In the genomic region with DNA sequence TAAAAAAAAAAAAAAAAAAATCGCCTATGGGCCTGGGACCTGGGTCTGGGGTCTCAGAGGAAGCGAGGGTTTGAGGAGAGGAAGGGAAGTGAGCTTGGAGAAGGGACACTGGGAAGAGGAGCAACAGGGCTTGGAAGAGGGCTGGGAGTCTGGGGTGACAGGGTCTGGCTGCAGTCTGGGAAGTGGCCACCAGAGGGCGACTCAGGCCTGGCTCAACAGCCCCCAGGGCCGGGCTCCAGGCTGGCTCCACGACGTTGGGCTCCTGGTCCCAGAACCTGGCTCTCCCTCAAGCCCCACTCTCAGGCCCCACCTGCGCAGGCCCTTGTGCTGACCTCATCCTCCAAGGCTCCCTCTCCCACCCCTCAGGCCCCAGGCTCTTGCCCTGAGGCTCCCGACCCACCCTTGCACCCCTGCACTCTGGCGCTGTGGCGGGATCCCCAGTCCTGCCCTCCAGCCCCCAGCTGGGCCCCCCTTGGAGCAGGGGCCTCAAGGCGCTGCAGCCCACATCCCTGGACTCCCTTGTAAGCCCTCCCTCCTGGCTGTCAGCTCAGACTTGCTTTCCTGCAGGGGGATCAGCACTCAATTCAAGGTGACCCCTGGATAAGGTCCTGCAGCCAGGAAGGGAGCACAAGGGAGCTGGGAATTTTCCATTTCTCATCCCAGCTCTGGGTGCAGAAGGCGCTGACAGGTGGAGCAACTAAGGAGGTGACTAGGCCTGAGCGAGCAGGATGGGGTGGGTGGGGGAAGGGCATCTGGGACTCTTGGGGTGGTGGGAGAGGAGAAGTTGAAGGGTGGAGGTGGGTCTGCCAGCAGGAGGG, we compare ENCODE assay signal across 8 cellular contexts. TPM values are rescaled to one million over a fixed set of nuclear protein-coding genes. Genes with fewer than 3 reads are reported as not detected.
DNase-seq lines count a peak whose midpoint lies in the region; ATAC-seq and TF ChIP-seq lines count a peak whose summit lies in the region.

No MANE protein-coding gene starts in this region.

- CTCF ChIA-PET in activated CD4-positive, alpha-beta memory T cell treated with anti-CD3 and anti-CD28 coated beads, Interleukin-2, amount 10 ng/mL, durations not matched to agents 7 days and 5 days (lab: Charles Lee) = interaction anchor here (0.6 to 3.0 kb wide), 20 partner anchors 9 to 383 kb away, joined by 3 to 18 read pairs (median 4); a partner anchor contains a TSS

- H3K4me1 Mint-ChIP-seq in activated CD4-positive, alpha-beta memory T cell treated with anti-CD3 and anti-CD28 coated beads, Interleukin-2, amount 10 ng/mL, durations not matched to agents 7 days and 5 days = peaks cover 24% of the 10 kb centered on the region

- H3K4me1 ChIP-seq in lower lobe of right lung = peaks cover 38% of the 10 kb centered on the region

- DNase-seq in DMS53 (lab: John Stamatoyannopoulos, UW) (peak; percentile 90), NCI-H748 (lab: John Stamatoyannopoulos, UW; ENCODE audit: unreplicated experiment) (peak; percentile 74), dermis blood vessel endothelial cell (peak; percentile 89), lower lobe of right lung (peak; percentile 91)
- peak; percentile 83 for DNase-seq in activated CD4-positive, alpha-beta memory T cell treated with anti-CD3 and anti-CD28 coated beads, Interleukin-2, amount 10 ng/mL, durations not matched to agents 7 days and 5 days
- peak; percentile 76 for DNase-seq in stimulated activated CD8-positive, alpha-beta memory T cell treated with anti-CD3 and anti-CD28 coated beads, Interleukin-12 subunit alpha, Interleukin-12 subunit beta, amount 100 ng/mL, for 1 hour (ENCODE audit: low read depth)

- ATAC-seq in HG03039 (IDR thresholded peaks at IDR 0.05; ENCODE audit: unreplicated experiment) = peak; percentile 44
- peak; percentile 81 to 88 for ATAC-seq in lower lobe of right lung
- no peak for ATAC-seq in GM18858 (IDR thresholded peaks at IDR 0.05; ENCODE audit: unreplicated experiment)

- H3K9me3 ChIP-seq in lower lobe of right lung = no peaks in the 10 kb centered on the region

- peak; percentile 94 for TF ChIP-seq CTCF in lower lobe of right lung (IDR thresholded peaks at IDR 0.05)

- no peaks in the 10 kb centered on the region for H3K27me3 ChIP-seq in lower lobe of right lung (ENCODE audit: low read depth)

- no peak overlapping the region for H3K4me3 ChIP-seq in lower lobe of right lung

- H3K27ac ChIP-seq in lower lobe of right lung = no peak overlapping the region

- peaks cover 57% of the 10 kb centered on the region for H3K36me3 ChIP-seq in lower lobe of right lung

- POLR2A ChIA-PET in activated CD4-positive, alpha-beta memory T cell treated with anti-CD3 and anti-CD28 coated beads, Interleukin-2, amount 10 ng/mL, durations not matched to agents 7 days and 5 days (lab: Charles Lee) = interaction anchor here (0.9 to 1.8 kb wide), 3 partner anchors 13 to 102 kb away, joined by 3 to 5 read pairs (median 4); no protein-coding TSS in a partner anchor

- H3K27ac Mint-ChIP-seq in activated CD4-positive, alpha-beta memory T cell treated with anti-CD3 and anti-CD28 coated beads, Interleukin-2, amount 10 ng/mL, durations not matched to agents 7 days and 5 days = peak overlapping the region; percentile 26

- H3K36me3 Mint-ChIP-seq in activated CD4-positive, alpha-beta memory T cell treated with anti-CD3 and anti-CD28 coated beads, Interleukin-2, amount 10 ng/mL, durations not matched to agents 7 days and 5 days (ENCODE audit: low read depth) = peaks cover 48% of the 10 kb centered on the region

- H3K9me3 Mint-ChIP-seq in activated CD4-positive, alpha-beta memory T cell treated with anti-CD3 and anti-CD28 coated beads, Interleukin-2, amount 10 ng/mL, durations not matched to agents 7 days and 5 days = no peaks in the 10 kb centered on the region

- no peak overlapping the region for H3K4me3 Mint-ChIP-seq in activated CD4-positive, alpha-beta memory T cell treated with anti-CD3 and anti-CD28 coated beads, Interleukin-2, amount 10 ng/mL, durations not matched to agents 7 days and 5 days

- H3K27me3 Mint-ChIP-seq in activated CD4-positive, alpha-beta memory T cell treated with anti-CD3 and anti-CD28 coated beads, Interleukin-2, amount 10 ng/mL, durations not matched to agents 7 days and 5 days = no peaks in the 10 kb centered on the region

- intact Hi-C loops in lower lobe of right lung (cut with DNase I) = no loop called here

RNA-seq across cellular contexts. Expression of a gene that starts 5.4 kb away (rescaled TPM):
- 1 to 10 TPM; 4.0 to 4.3 TPM for total RNA-seq in activated CD4-positive, alpha-beta memory T cell treated with anti-CD3 and anti-CD28 coated beads, Interleukin-2, amount 10 ng/mL, durations not matched to agents 7 days and 5 days
- total RNA-seq in dermis blood vessel endothelial cell (0.34 and 0.93 TPM in 2 replicates), lower lobe of right lung (1.7 TPM)

RNA-seq across cellular contexts. Expression of a gene that starts 9.6 kb away (rescaled TPM):
- 100 to 1,000 TPM; 133 to 136 TPM for total RNA-seq in activated CD4-positive, alpha-beta memory T cell treated with anti-CD3 and anti-CD28 coated beads, Interleukin-2, amount 10 ng/mL, durations not matched to agents 7 days and 5 days
- total RNA-seq in dermis blood vessel endothelial cell (32.3 and 44.2 TPM in 2 replicates), lower lobe of right lung (53.6 TPM)

RNA-seq across cellular contexts. Expression of a gene that starts 14.3 kb away (rescaled TPM):
- total RNA-seq in activated CD4-positive, alpha-beta memory T cell treated with anti-CD3 and anti-CD28 coated beads, Interleukin-2, amount 10 ng/mL, durations not matched to agents 7 days and 5 days = under 1 TPM; 0.05 to 0.13 TPM
- total RNA-seq in dermis blood vessel endothelial cell = 4.3 and 5.4 TPM in 2 replicates
- total RNA-seq in lower lobe of right lung = 1.1 TPM

RNA-seq across cellular contexts. Expression of a gene that starts 33.1 kb away (rescaled TPM):
- total RNA-seq in activated CD4-positive, alpha-beta memory T cell treated with anti-CD3 and anti-CD28 coated beads, Interleukin-2, amount 10 ng/mL, durations not matched to agents 7 days and 5 days = 100 to 1,000 TPM; 100 to 101 TPM
- total RNA-seq in dermis blood vessel endothelial cell (19.3 and 28.1 TPM in 2 replicates), lower lobe of right lung (24.5 TPM)

RNA-seq across cellular contexts. Expression of a gene that starts 39.8 kb away (rescaled TPM):
- total RNA-seq in activated CD4-positive, alpha-beta memory T cell treated with anti-CD3 and anti-CD28 coated beads, Interleukin-2, amount 10 ng/mL, durations not matched to agents 7 days and 5 days = 10 to 100 TPM; 36.7 to 40.1 TPM
- total RNA-seq in dermis blood vessel endothelial cell = 54.3 and 56.5 TPM in 2 replicates
- total RNA-seq in lower lobe of right lung = 36.3 TPM
